In the genomic region with DNA sequence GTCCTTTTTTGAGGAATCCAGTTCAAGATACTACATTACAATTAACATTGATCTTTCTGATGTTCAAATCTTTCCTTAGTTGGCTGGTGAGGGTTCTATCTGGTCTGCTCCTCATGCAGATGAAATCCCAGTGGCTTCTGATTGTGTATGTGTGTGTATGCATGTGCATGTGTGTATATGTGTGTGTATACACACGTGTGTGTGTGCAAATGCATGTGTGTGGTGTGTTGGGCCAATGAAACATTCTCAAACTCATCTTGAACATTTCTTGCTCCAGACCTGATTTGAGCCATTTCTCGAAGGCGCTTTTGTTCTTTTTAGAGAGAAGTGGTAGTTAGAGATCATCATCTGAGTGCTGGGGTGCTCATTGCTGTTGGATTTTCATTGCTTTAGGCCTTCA, we compare ENCODE assay signal across 11 cellular contexts.
"Had no signal": no experiment of that assay in that cellular context is flagged by ENCODE, and none has a peak within 500 bp of the region (broad histone marks: within the 10 kb centered on the region; RNA-seq: fewer than 3 reads in every experiment).

No MANE protein-coding gene starts in this region.

- H3K27ac Mint-ChIP-seq: GM23338, H9, HFFc6 had no signal

- H3K4me1 ChIP-seq: HAP-1 had no signal

- H3K4me3 Mint-ChIP-seq: GM23338, H9, HFFc6 had no signal

- H3K9ac ChIP-seq: GM23248 had no signal

- H3K36me3 ChIP-seq: HAP-1 had no signal

- H3K9me3 ChIP-seq: HAP-1 had no signal

- H3K27ac ChIP-seq: GM23248 had no signal

- H3K4me3 ChIP-seq: GM23248, GM23338, HAP-1 had no signal

- H3K4me1 Mint-ChIP-seq: GM23338 had no signal

- H2AFZ ChIP-seq: GM23248, GM23338 had no signal

- ATAC-seq: GM23338, HCT116 had no signal

- H3K4me2 ChIP-seq: GM23338 had no signal

- DNase-seq: GM23248, GOT3, H7, H9, HCEC 1CT, HFFc6 had no signal

- FAIRE-seq: H1, H54 had no signal
